ENCODE assay signal across 10 cellular contexts in the genomic region with DNA sequence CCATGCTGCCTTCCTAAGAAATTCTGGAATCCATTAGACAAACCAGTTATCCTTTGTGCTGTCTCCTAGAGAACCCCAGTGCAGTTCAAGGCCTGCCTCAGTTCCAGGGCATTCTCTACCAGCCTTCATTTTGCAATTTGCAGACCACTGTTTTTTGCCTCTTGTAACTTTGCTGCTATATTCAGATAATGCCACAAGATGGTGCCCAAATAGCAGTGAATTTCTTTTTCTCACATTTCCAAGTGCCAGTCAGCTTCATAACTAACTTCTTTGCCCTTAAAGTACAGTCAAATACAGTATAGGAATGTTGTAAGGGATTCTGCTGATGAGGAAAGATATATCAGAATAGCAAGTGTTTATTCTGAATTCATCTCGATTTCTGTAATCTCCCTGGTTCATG. TPM values are rescaled to one million over a fixed set of nuclear protein-coding genes. Genes with fewer than 3 reads are reported as not detected.
DNase-seq lines count a peak whose midpoint lies in the region; ATAC-seq and TF ChIP-seq lines count a peak whose summit lies in the region.
"Had no signal": no experiment of that assay in that cellular context is flagged by ENCODE, and none has a peak within 500 bp of the region (broad histone marks: within the 10 kb centered on the region; RNA-seq: fewer than 3 reads in every experiment).

No MANE protein-coding gene starts in this region.

- no peaks in the 10 kb centered on the region for H3K4me1 Mint-ChIP-seq in activated CD4-positive, alpha-beta memory T cell treated with anti-CD3 and anti-CD28 coated beads for 36 hours (ENCODE audit: low read depth)

- peaks cover 38% of the 10 kb centered on the region for H3K36me3 Mint-ChIP-seq in activated CD4-positive, alpha-beta memory T cell treated with anti-CD3 and anti-CD28 coated beads for 36 hours

- no peak overlapping the region for H3K14ac ChIP-seq in mesenchymal stem cell (ENCODE audit: low read length in 2 of 2)

- H2AK5ac ChIP-seq in mesenchymal stem cell (ENCODE audit: low read length, severe bottlenecking): no peak overlapping the region

- H3K4me3 Mint-ChIP-seq in activated CD4-positive, alpha-beta memory T cell treated with anti-CD3 and anti-CD28 coated beads for 36 hours: no peak overlapping the region

- intact Hi-C loops in breast epithelium (cut with DNase I; ENCODE audit: low total_unique reads): no loop called here
- intact Hi-C loops in activated CD4-positive, alpha-beta memory T cell treated with anti-CD3 and anti-CD28 coated beads for 36 hours (cut with micrococcal nuclease): no loop called here

- no peaks in the 10 kb centered on the region for H3K9me3 ChIP-seq in breast epithelium
- no peaks in the 10 kb centered on the region for H3K9me3 ChIP-seq in mesenchymal stem cell (ENCODE audit: control insufficient read depth, low read length)
- no peaks in the 10 kb centered on the region for H3K9me3 ChIP-seq in effector memory CD4-positive, alpha-beta T cell (ENCODE audit: control insufficient read depth, low read length)

- H3K4me1 ChIP-seq in breast epithelium (no peaks in the 10 kb centered on the region), mesenchymal stem cell (ENCODE audit: control insufficient read depth, insufficient read depth, low read depth, low read length) (peaks cover 5% of the 10 kb centered on the region)
- no peaks in the 10 kb centered on the region for H3K4me1 ChIP-seq in effector memory CD4-positive, alpha-beta T cell (ENCODE audit: control insufficient read depth, insufficient read depth, low read length, poor library complexity, severe bottlenecking)

- ATAC-seq in GM18519 (IDR thresholded peaks at IDR 0.05; ENCODE audit: low FRiP score, unreplicated experiment): no peak

- 100% methylated on average over 1 of the region's 1 CpG for WGBS in mesenchymal stem cell

- H4K8ac ChIP-seq in mesenchymal stem cell (ENCODE audit: low read length): no peak overlapping the region

- H3K27me3 ChIP-seq in breast epithelium: no peaks in the 10 kb centered on the region
- no peaks in the 10 kb centered on the region for H3K27me3 ChIP-seq in mesenchymal stem cell (ENCODE audit: control insufficient read depth in 1 of 2, insufficient read depth in 1 of 2, low read length in 2 of 2)
- no peaks in the 10 kb centered on the region for H3K27me3 ChIP-seq in effector memory CD4-positive, alpha-beta T cell (replicated peaks; ENCODE audit: control insufficient read depth, insufficient read depth, low read length, poor library complexity, severe bottlenecking)

- H3K27ac ChIP-seq in breast epithelium (no peak overlapping the region), mesenchymal stem cell (ENCODE audit: low read length, poor library complexity, severe bottlenecking) (no peak overlapping the region)
- H3K27ac ChIP-seq in effector memory CD4-positive, alpha-beta T cell (ENCODE audit: insufficient read depth, low read length, poor library complexity, severe bottlenecking): no peak overlapping the region

- no peak overlapping the region for H3K18ac ChIP-seq in mesenchymal stem cell (ENCODE audit: low read depth in 1 of 2, low read length in 2 of 2)

- H4K91ac ChIP-seq in mesenchymal stem cell (ENCODE audit: low read length): no peak overlapping the region

- H2AFZ ChIP-seq in mesenchymal stem cell (ENCODE audit: low read depth, low read length): no peak overlapping the region

- no peak for TF ChIP-seq POLR2A in breast epithelium (IDR thresholded peaks at IDR 0.05)

- H3K36me3 ChIP-seq in breast epithelium (no peaks in the 10 kb centered on the region), mesenchymal stem cell (ENCODE audit: control insufficient read depth in 1 of 2, insufficient read depth in 2 of 2, low read depth in 1 of 2, low read length in 2 of 2) (peaks cover 16 to 69% of the 10 kb centered on the region in 2 experiments)
- peaks cover 69% of the 10 kb centered on the region for H3K36me3 ChIP-seq in effector memory CD4-positive, alpha-beta T cell (ENCODE audit: control insufficient read depth, insufficient read depth, low read length)

- H2BK12ac ChIP-seq in mesenchymal stem cell (ENCODE audit: low read length in 2 of 2): no peak overlapping the region

- CTCF ChIA-PET in activated CD4-positive, alpha-beta memory T cell treated with anti-CD3 and anti-CD28 coated beads for 36 hours (lab: Charles Lee): interaction anchor here (2.0 kb wide), 1 partner anchor 73 kb away, joined by 7 read pairs; no protein-coding TSS in a partner anchor

- H3K9ac ChIP-seq in mesenchymal stem cell (ENCODE audit: low read length): no peak overlapping the region

- H2BK5ac ChIP-seq in mesenchymal stem cell (ENCODE audit: low read depth, low read length, poor library complexity, severe bottlenecking): no peak overlapping the region

- no peak overlapping the region for H3K4ac ChIP-seq in mesenchymal stem cell (ENCODE audit: low read depth in 1 of 2, low read length in 2 of 2)

- peaks cover 2% of the 10 kb centered on the region for H3K79me1 ChIP-seq in mesenchymal stem cell (replicated peaks; ENCODE audit: low read length, poor library complexity, severe bottlenecking)

- peak in 2 of 3 donors; percentile 39 to 43 for TF ChIP-seq CTCF in breast epithelium (IDR thresholded peaks at IDR 0.05)

- H3K4me3 ChIP-seq in breast epithelium (no peak overlapping the region), mesenchymal stem cell (ENCODE audit: insufficient read depth in 1 of 2, low read depth in 1 of 2, low read length in 2 of 2) (no peak overlapping the region)
- H3K4me3 ChIP-seq in effector memory CD4-positive, alpha-beta T cell (ENCODE audit: insufficient read depth, low read depth, low read length, poor library complexity, severe bottlenecking): no peak overlapping the region

- no peak overlapping the region for H3K4me2 ChIP-seq in mesenchymal stem cell (ENCODE audit: low read length, poor library complexity, severe bottlenecking)

- no peak overlapping the region for H2BK120ac ChIP-seq in mesenchymal stem cell (ENCODE audit: low read depth, low read length)

- H2BK15ac ChIP-seq in mesenchymal stem cell (ENCODE audit: low read depth, poor library complexity, severe bottlenecking): no peak overlapping the region

- no peaks in the 10 kb centered on the region for H3K27me3 Mint-ChIP-seq in activated CD4-positive, alpha-beta memory T cell treated with anti-CD3 and anti-CD28 coated beads for 36 hours

- DNase-seq in DMS 273 (lab: John Stamatoyannopoulos, UW; ENCODE audit: unreplicated experiment) (peak; percentile 36), LHCN-M2 (ENCODE audit: low read depth) (peak; percentile 29), breast epithelium (ENCODE audit: low spot score in 2 of 2) (no peak), mesenchymal stem cell (peak; percentile 59)
- no peak for DNase-seq in activated CD4-positive, alpha-beta memory T cell treated with anti-CD3 and anti-CD28 coated beads for 36 hours
- DNase-seq in activated CD8-positive, alpha-beta memory T cell treated with anti-CD3 and anti-CD28 coated beads, Interleukin-2, amount 50 U/mL, for 48 hours: no peak
- DNase-seq in effector memory CD4-positive, alpha-beta T cell: no peak
- DNase-seq: effector CD8-positive, alpha-beta T cell; stimulated activated CD4-positive, alpha-beta T cell treated with anti-CD3 and anti-CD28 coated beads, Interleukin-2, amount 100 ng/mL, for 48 hours had no signal

- H3K23ac ChIP-seq in mesenchymal stem cell (ENCODE audit: low read length in 2 of 2): no peak overlapping the region

- H3K27ac Mint-ChIP-seq in activated CD4-positive, alpha-beta memory T cell treated with anti-CD3 and anti-CD28 coated beads for 36 hours: no peak overlapping the region

- H3K9me3 Mint-ChIP-seq in activated CD4-positive, alpha-beta memory T cell treated with anti-CD3 and anti-CD28 coated beads for 36 hours: no peaks in the 10 kb centered on the region

- POLR2A ChIA-PET in activated CD4-positive, alpha-beta memory T cell treated with anti-CD3 and anti-CD28 coated beads for 36 hours (lab: Charles Lee): no interaction called here

RNA-seq across cellular contexts. Expression of a gene that starts 25.2 kb away (rescaled TPM):
- total RNA-seq in LHCN-M2 (2014; rRNA removed): 0.19 and 0.46 TPM in 2 replicates
- polyA plus RNA-seq in LHCN-M2 (2012): 0.58 TPM
- 10 to 100 TPM in 1 of 3 donors, 1 to 10 TPM in 2; 6.9 to 26.1 (median 6.9) TPM for total RNA-seq in breast epithelium
- polyA plus RNA-seq in mesenchymal stem cell (2013, experiment 1 of 2): 4.6 TPM
- 4.5 TPM for polyA plus RNA-seq in mesenchymal stem cell (2013, experiment 2 of 2)
- total RNA-seq in activated CD4-positive, alpha-beta memory T cell treated with anti-CD3 and anti-CD28 coated beads for 36 hours: not detected

Comparison
In these comparisons a context has a peak if more than half of its experiments do, and no peak if none do; other contexts are left out.
1. DNase-seq: peak in DMS 273 (single experiment), LHCN-M2 (single experiment) and mesenchymal stem cell (single experiment); none in breast epithelium (0 of 2), activated CD4-positive, alpha-beta memory T cell treated with anti-CD3 and anti-CD28 coated beads for 36 hours (single experiment), activated CD8-positive, alpha-beta memory T cell treated with anti-CD3 and anti-CD28 coated beads, Interleukin-2, amount 50 U/mL, for 48 hours (single experiment) and effector memory CD4-positive, alpha-beta T cell (0 of 3).